Comparison of ENCODE assay signal across 22 cellular contexts in the genomic region with DNA sequence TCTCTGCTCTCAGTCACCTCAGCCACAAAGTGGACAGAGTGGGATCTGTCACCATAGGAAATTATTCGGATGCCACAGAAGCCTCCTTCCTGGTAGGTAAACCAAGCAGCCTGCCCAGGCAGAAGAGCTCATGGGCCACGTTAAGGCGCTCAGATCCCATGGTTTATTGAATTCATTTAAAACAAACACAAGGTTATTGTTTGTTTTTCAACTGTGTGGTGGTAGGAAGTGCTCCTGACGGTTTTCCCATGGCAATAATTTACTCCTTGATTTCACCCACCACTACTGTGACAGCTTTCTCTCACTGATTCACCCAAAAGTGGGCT. TPM values are rescaled to one million over a fixed set of nuclear protein-coding genes. Genes with fewer than 3 reads are reported as not detected.
A peak's percentile ranks its signal among the peaks of the same experiment; 100 is the strongest.
DNase-seq lines count a peak whose midpoint lies in the region; ATAC-seq, FAIRE-seq and TF ChIP-seq lines count a peak whose summit lies in the region.
"Had no signal": no experiment of that assay in that cellular context is flagged by ENCODE, and none has a peak within 500 bp of the region (broad histone marks: within the 10 kb centered on the region; RNA-seq: fewer than 3 reads in every experiment).

No MANE protein-coding gene starts in this region.

- no peaks in the 10 kb centered on the region for H3K4me1 Mint-ChIP-seq in stimulated activated memory B cell treated with anti-CD40 and anti-IgM and Interleukin-4, amounts not matched to agents 10 μg/mL and 1 μg/mL and 100 μg/mL, for 72 hours
- H3K4me1 Mint-ChIP-seq: CD4-positive, alpha-beta memory T cell had no signal

- no peak overlapping the region for H3K4me3 Mint-ChIP-seq in stimulated activated memory B cell treated with anti-CD40 and anti-IgM and Interleukin-4, amounts not matched to agents 10 μg/mL and 1 μg/mL and 100 μg/mL, for 72 hours
- H3K4me3 Mint-ChIP-seq: CD4-positive, alpha-beta memory T cell had no signal

- FAIRE-seq in pancreas (lab: Jason Lieb, UNC), result no peak
- FAIRE-seq: A204.1, RCC 7860 had no signal

- H3K36me3 Mint-ChIP-seq in stimulated activated memory B cell treated with anti-CD40 and anti-IgM and Interleukin-4, amounts not matched to agents 10 μg/mL and 1 μg/mL and 100 μg/mL, for 72 hours, result no peaks in the 10 kb centered on the region
- H3K36me3 Mint-ChIP-seq: CD4-positive, alpha-beta memory T cell had no signal

- TF ChIP-seq CTCF in cardiac muscle cell (IDR thresholded peaks at IDR 0.05; ENCODE audit: low read depth, low read length) (no peak), VCaP (conservative IDR thresholded peaks at IDR 0.05) (no peak), pancreas (IDR thresholded peaks at IDR 0.05) (no peak), A673 (conservative IDR thresholded peaks at IDR 0.05; ENCODE audit: low read depth, low read length) (no peak)

- H3K36me3 ChIP-seq in cardiac muscle cell (no peaks in the 10 kb centered on the region), pancreas (no peaks in the 10 kb centered on the region), A673 (ENCODE audit: insufficient read depth, low read length, poor library complexity, severe bottlenecking) (no peaks in the 10 kb centered on the region)
- H3K36me3 ChIP-seq: BLaER1 had no signal

- no peak for DNase-seq in cardiac muscle cell (ENCODE audit: low read depth in 1 of 2, low spot score in 1 of 2)
- no peak for DNase-seq in cardiac septum (ENCODE audit: low spot score)
- DNase-seq in DMS53 treated with DMSO at 0.1 percent for 48 hours (lab: John Stamatoyannopoulos, UW; ENCODE audit: unreplicated experiment), result peak; percentile 29
- no peak for DNase-seq in pancreas
- no peak for DNase-seq in A673 (ENCODE audit: low spot score)
- no peak for DNase-seq in left lobe of liver (ENCODE audit: low spot score)
- DNase-seq: Calu3; CD4-positive, alpha-beta memory T cell; DMS79 treated with DMSO at 0.1 percent for 48 hours; GOT3; KBM-7; NCI-H1930; NCI-H2171 treated with DMSO at 0.1 percent for 48 hours; NCI-H446; SHP77 had no signal

- H3K4me1 ChIP-seq in cardiac muscle cell (ENCODE audit: low read depth) (peaks cover 28% of the 10 kb centered on the region), pancreas (peaks cover 9 to 18% (median 10%) of the 10 kb centered on the region in 3 donors), A673 (ENCODE audit: insufficient read depth, low read length, poor library complexity, severe bottlenecking) (peaks cover 5% of the 10 kb centered on the region)

- H3K27me3 ChIP-seq in cardiac muscle cell (peaks cover 6% of the 10 kb centered on the region), pancreas (no peaks in the 10 kb centered on the region), A673 (replicated peaks; ENCODE audit: insufficient read depth, low read depth, low read length, poor library complexity) (peaks cover 3% of the 10 kb centered on the region)
- H3K27me3 ChIP-seq: BLaER1 had no signal

- H3K27ac ChIP-seq in cardiac muscle cell, result peak overlapping the region; percentile 57
- peak overlapping the region; percentile 77 for H3K27ac ChIP-seq in VCaP
- peak overlapping the region in 1 of 4 donors; percentile 24 for H3K27ac ChIP-seq in pancreas
- H3K27ac ChIP-seq in A673 (ENCODE audit: low read depth, low read length, poor library complexity, severe bottlenecking), result no peak overlapping the region
- H3K27ac ChIP-seq: BLaER1 had no signal

- WGBS in pancreas, 2 donors, result 6 to 14% methylated on average over 4 of the region's 4 CpGs

- ATAC-seq in pancreas (peak; percentile 27 to 54 (median 43)), left lobe of liver (no peak)
- no peak for ATAC-seq in stimulated activated memory B cell treated with anti-CD40 and anti-IgM and Interleukin-4, amounts not matched to agents 10 μg/mL and 1 μg/mL and 100 μg/mL, for 72 hours
- ATAC-seq: HCT116 had no signal

- CTCF ChIA-PET in A673 (lab: Charles Lee), result interaction anchor here (0.5 kb wide), 1 partner anchor 8 kb away, joined by 6 read pairs; no protein-coding TSS in a partner anchor

- intact Hi-C loops in cardiac septum (cut with DNase I) (no loop called here), pancreas (cut with DNase I) (no loop called here), A673 (cut with micrococcal nuclease; ENCODE audit: unreplicated experiment) (no loop called here)

- BruUV-seq in A673 (replicated peaks; lab: Mats Ljungman, UMichigan), result no TSS peak

- H3K9me3 ChIP-seq in cardiac muscle cell (ENCODE audit: low read depth), result no peaks in the 10 kb centered on the region
- no peaks in the 10 kb centered on the region for H3K9me3 ChIP-seq in pancreas
- H3K9me3 ChIP-seq in A673 (ENCODE audit: low read depth, low read length, poor library complexity, severe bottlenecking), result no peaks in the 10 kb centered on the region
- H3K9me3 ChIP-seq: BLaER1 had no signal

- no peaks in the 10 kb centered on the region for H3K9me3 Mint-ChIP-seq in stimulated activated memory B cell treated with anti-CD40 and anti-IgM and Interleukin-4, amounts not matched to agents 10 μg/mL and 1 μg/mL and 100 μg/mL, for 72 hours
- H3K9me3 Mint-ChIP-seq: CD4-positive, alpha-beta memory T cell had no signal

- POLR2A ChIA-PET in A673 (lab: Charles Lee; ENCODE audit: low non-redundant PET), result no interaction called here

- H3K27me3 Mint-ChIP-seq in stimulated activated memory B cell treated with anti-CD40 and anti-IgM and Interleukin-4, amounts not matched to agents 10 μg/mL and 1 μg/mL and 100 μg/mL, for 72 hours, result peaks cover 54% of the 10 kb centered on the region

- H3K27ac Mint-ChIP-seq in stimulated activated memory B cell treated with anti-CD40 and anti-IgM and Interleukin-4, amounts not matched to agents 10 μg/mL and 1 μg/mL and 100 μg/mL, for 72 hours, result no peak overlapping the region
- H3K27ac Mint-ChIP-seq: CD4-positive, alpha-beta memory T cell had no signal

- no peak overlapping the region for H3K4me3 ChIP-seq in cardiac muscle cell
- H3K4me3 ChIP-seq in pancreas, result no peak overlapping the region
- no peak overlapping the region for H3K4me3 ChIP-seq in A673 (ENCODE audit: low read depth, low read length, poor library complexity, severe bottlenecking)
- H3K4me3 ChIP-seq: BLaER1 had no signal

RNA-seq across cellular contexts. Expression of a gene that starts 14.4 kb away (rescaled TPM):
- total RNA-seq in cardiac muscle cell (338 TPM in 2 replicates), cardiac septum (86.8 TPM), pancreas (10 to 100 TPM; 28.8 to 74.5 (median 40.5) TPM), A673 (2021) (3.4 and 6.6 TPM in 2 replicates), left lobe of liver (40.7 TPM)
- polyA plus RNA-seq in cardiac muscle cell (41.4 and 56.1 TPM in 2 replicates), pancreas (100 to 1,000 TPM in 1 of 2 donors, 10 to 100 TPM in 1; 99.5 to 140 TPM)
- total RNA-seq: CD4-positive, alpha-beta memory T cell; OCI-LY7 had no signal
- polyA plus RNA-seq: CD4-positive, alpha-beta memory T cell had no signal

RNA-seq across cellular contexts. Expression of a gene that starts 22.8 kb away (rescaled TPM):
- total RNA-seq in cardiac muscle cell (135 and 144 TPM in 2 replicates), cardiac septum (60.0 TPM), pancreas (100 to 1,000 TPM in 1 of 6 donors, 10 to 100 TPM in 5; 26.7 to 101 (median 40.2) TPM), A673 (2021) (76.7 and 83.6 TPM in 2 replicates), left lobe of liver (70.4 TPM)
- polyA plus RNA-seq in cardiac muscle cell (155 and 156 TPM in 2 replicates), pancreas (100 to 1,000 TPM in 1 of 2 donors, 10 to 100 TPM in 1; 93.6 to 101 TPM)
- total RNA-seq: OCI-LY7 had no signal

RNA-seq across cellular contexts. Expression of a gene that starts 45.6 kb away (rescaled TPM):
- total RNA-seq in cardiac muscle cell, result not detected in 2 replicates
- polyA plus RNA-seq in cardiac muscle cell, result 0.11 TPM in 1 of 2 replicates, not detected in the other
- total RNA-seq in cardiac septum, result not detected
- total RNA-seq in pancreas, result 10 to 100 TPM; 10.1 to 14.8 (median 12.1) TPM
- 10 to 100 TPM; 16.5 to 29.7 TPM for polyA plus RNA-seq in pancreas
- not detected in 2 replicates for total RNA-seq in A673 (2021)
- 14.0 TPM for total RNA-seq in left lobe of liver
- total RNA-seq: CD4-positive, alpha-beta memory T cell; OCI-LY7 had no signal
- polyA plus RNA-seq: CD4-positive, alpha-beta memory T cell had no signal

Comparison
In these comparisons a context has a peak if more than half of its experiments do, and no peak if none do; other contexts are left out.
1. ATAC-seq: peak in pancreas (4 of 4); none in left lobe of liver (single experiment) and stimulated activated memory B cell treated with anti-CD40 and anti-IgM and Interleukin-4, amounts not matched to agents 10 μg/mL and 1 μg/mL and 100 μg/mL, for 72 hours (single experiment).
2. RNA of a gene that starts 45.6 kb away (total RNA-seq): 14.0 TPM in left lobe of liver (single experiment) and 10.1 to 14.8 TPM in pancreas; not detected in cardiac muscle cell, not detected in cardiac septum (single experiment) and not detected in A673; every median in the first group is over 10 times any median in the second.